35 cellular contexts compared by ENCODE assay signal in genomic region chr4:81811562-81812293, GRCh38.
"Had no signal": no experiment of that assay in that cellular context is flagged by ENCODE, and none has a peak within 500 bp of the region (broad histone marks: within the 10 kb centered on the region; RNA-seq: fewer than 3 reads in every experiment).

No MANE protein-coding gene starts in this region.

- DNase-seq: activated CD4-positive, alpha-beta T cell treated with anti-CD3 and anti-CD28 coated beads for 48 hours; activated CD4-positive, alpha-beta T cell treated with anti-CD3 and anti-CD28 coated beads, Interleukin-2, amount 50 U/mL, for 48 hours; activated CD8-positive, alpha-beta memory T cell treated with anti-CD3 and anti-CD28 coated beads for 24 hours; activated effector memory CD4-positive, alpha-beta T cell treated with anti-CD3 and anti-CD28 coated beads, Interleukin-2, amount 50 U/mL, for 16 hours; activated naive CD4-positive, alpha-beta T cell treated with anti-CD3 and anti-CD28 coated beads for 36 hours; activated naive CD8-positive, alpha-beta T cell treated with anti-CD3 and anti-CD28 coated beads for 36 hours; adrenal gland; aorta; body of pancreas; dermis blood vessel endothelial cell; effector CD4-positive, alpha-beta T cell; esophagus squamous epithelium; foreskin melanocyte; heart right ventricle; kidney glomerular epithelial cell; left lung; lower lobe of right lung; mesenchymal stem cell; natural killer cell; occipital lobe; psoas muscle; sigmoid colon; small intestine; stimulated activated CD4-positive, alpha-beta T cell treated with anti-CD3 and anti-CD28 coated beads, Interleukin-4, amount 100 ng/mL, for 24 hours; uterus; WERI-Rb-1 had no signal

- H3K9me3 ChIP-seq: adrenal gland, body of pancreas, esophagus squamous epithelium, heart right ventricle, left lung, lower lobe of right lung, psoas muscle, sigmoid colon, thoracic aorta, uterus had no signal

- H3K9me3 Mint-ChIP-seq: activated naive CD4-positive, alpha-beta T cell treated with anti-CD3 and anti-CD28 coated beads for 36 hours; activated naive CD8-positive, alpha-beta T cell treated with anti-CD3 and anti-CD28 coated beads for 36 hours; activated T-helper 1 cell treated with anti-CD3 and anti-CD28 coated beads, Interleukin-12 subunit alpha, Interleukin-12 subunit beta, Interleukin-2, Interleukin-4 antibody, amounts not matched to agents 30 ng/mL and 10 ng/mL and 1 ng/mL, durations not matched to agents 14 hours and 24 hours and 36 hours; natural killer cell; neural progenitor cell; stimulated activated effector memory CD8-positive, alpha-beta T cell treated with anti-CD3 and anti-CD28 coated beads, Interleukin-12 subunit alpha, Interleukin-12 subunit beta, amount 100 ng/mL, for 72 hours; stimulated activated naive CD8-positive, alpha-beta T cell treated with anti-CD3 and anti-CD28 coated beads, Interleukin-15, Interleukin-2, amounts not matched to agents 100 ng/mL and 50 ng/mL, for 24 hours; type B pancreatic cell had no signal

- H3K27ac Mint-ChIP-seq: activated naive CD4-positive, alpha-beta T cell treated with anti-CD3 and anti-CD28 coated beads for 36 hours; activated naive CD8-positive, alpha-beta T cell treated with anti-CD3 and anti-CD28 coated beads for 36 hours; activated T-helper 1 cell treated with anti-CD3 and anti-CD28 coated beads, Interleukin-12 subunit alpha, Interleukin-12 subunit beta, Interleukin-2, Interleukin-4 antibody, amounts not matched to agents 30 ng/mL and 10 ng/mL and 1 ng/mL, durations not matched to agents 14 hours and 24 hours and 36 hours; natural killer cell; neural progenitor cell; stimulated activated effector memory CD8-positive, alpha-beta T cell treated with anti-CD3 and anti-CD28 coated beads, Interleukin-12 subunit alpha, Interleukin-12 subunit beta, amount 100 ng/mL, for 72 hours; stimulated activated naive CD8-positive, alpha-beta T cell treated with anti-CD3 and anti-CD28 coated beads, Interleukin-15, Interleukin-2, amounts not matched to agents 100 ng/mL and 50 ng/mL, for 24 hours; type B pancreatic cell had no signal

- H3K4me3 ChIP-seq: adrenal gland, body of pancreas, esophagus squamous epithelium, heart right ventricle, left lung, lower lobe of right lung, neural progenitor cell, psoas muscle, sigmoid colon, thoracic aorta, uterus had no signal

- ATAC-seq: activated CD4-positive, CD25-positive, alpha-beta regulatory T cell treated with anti-CD3 and anti-CD28 coated beads, Interleukin-2, amount 50 U/mL, for 24 hours; body of pancreas; heart right ventricle; left lung; lower lobe of right lung; psoas muscle; stimulated activated effector memory CD8-positive, alpha-beta T cell treated with anti-CD3 and anti-CD28 coated beads, Interleukin-12 subunit alpha, Interleukin-12 subunit beta, amount 100 ng/mL, for 72 hours had no signal

- H3K27me3 ChIP-seq: adrenal gland, body of pancreas, esophagus squamous epithelium, heart right ventricle, left lung, neural progenitor cell, sigmoid colon, uterus had no signal

- H3K27ac ChIP-seq: adrenal gland, body of pancreas, epithelial cell of prostate, esophagus squamous epithelium, heart right ventricle, left lung, lower lobe of right lung, neural progenitor cell, parathyroid adenoma, psoas muscle, sigmoid colon, thoracic aorta, uterus, WERI-Rb-1 had no signal

- H3K27me3 Mint-ChIP-seq: type B pancreatic cell had no signal

- H3K36me3 Mint-ChIP-seq: activated naive CD8-positive, alpha-beta T cell treated with anti-CD3 and anti-CD28 coated beads for 36 hours; natural killer cell; neural progenitor cell; stimulated activated effector memory CD8-positive, alpha-beta T cell treated with anti-CD3 and anti-CD28 coated beads, Interleukin-12 subunit alpha, Interleukin-12 subunit beta, amount 100 ng/mL, for 72 hours; type B pancreatic cell had no signal

- H3K9ac ChIP-seq: neural progenitor cell, parathyroid adenoma had no signal

- H3K4me3 Mint-ChIP-seq: activated naive CD4-positive, alpha-beta T cell treated with anti-CD3 and anti-CD28 coated beads for 36 hours; activated naive CD8-positive, alpha-beta T cell treated with anti-CD3 and anti-CD28 coated beads for 36 hours; activated T-helper 1 cell treated with anti-CD3 and anti-CD28 coated beads, Interleukin-12 subunit alpha, Interleukin-12 subunit beta, Interleukin-2, Interleukin-4 antibody, amounts not matched to agents 30 ng/mL and 10 ng/mL and 1 ng/mL, durations not matched to agents 14 hours and 24 hours and 36 hours; natural killer cell; neural progenitor cell; stimulated activated effector memory CD8-positive, alpha-beta T cell treated with anti-CD3 and anti-CD28 coated beads, Interleukin-12 subunit alpha, Interleukin-12 subunit beta, amount 100 ng/mL, for 72 hours; stimulated activated naive CD8-positive, alpha-beta T cell treated with anti-CD3 and anti-CD28 coated beads, Interleukin-15, Interleukin-2, amounts not matched to agents 100 ng/mL and 50 ng/mL, for 24 hours; type B pancreatic cell had no signal

- H3K4me1 Mint-ChIP-seq: activated naive CD8-positive, alpha-beta T cell treated with anti-CD3 and anti-CD28 coated beads for 36 hours; natural killer cell had no signal

- H3K4me1 ChIP-seq: body of pancreas, neural progenitor cell, parathyroid adenoma, psoas muscle, uterus had no signal

- H3K36me3 ChIP-seq: adrenal gland, esophagus squamous epithelium, heart right ventricle, left lung, lower lobe of right lung, neural progenitor cell, sigmoid colon, thoracic aorta, uterus, WERI-Rb-1 had no signal
